In the genomic region with DNA sequence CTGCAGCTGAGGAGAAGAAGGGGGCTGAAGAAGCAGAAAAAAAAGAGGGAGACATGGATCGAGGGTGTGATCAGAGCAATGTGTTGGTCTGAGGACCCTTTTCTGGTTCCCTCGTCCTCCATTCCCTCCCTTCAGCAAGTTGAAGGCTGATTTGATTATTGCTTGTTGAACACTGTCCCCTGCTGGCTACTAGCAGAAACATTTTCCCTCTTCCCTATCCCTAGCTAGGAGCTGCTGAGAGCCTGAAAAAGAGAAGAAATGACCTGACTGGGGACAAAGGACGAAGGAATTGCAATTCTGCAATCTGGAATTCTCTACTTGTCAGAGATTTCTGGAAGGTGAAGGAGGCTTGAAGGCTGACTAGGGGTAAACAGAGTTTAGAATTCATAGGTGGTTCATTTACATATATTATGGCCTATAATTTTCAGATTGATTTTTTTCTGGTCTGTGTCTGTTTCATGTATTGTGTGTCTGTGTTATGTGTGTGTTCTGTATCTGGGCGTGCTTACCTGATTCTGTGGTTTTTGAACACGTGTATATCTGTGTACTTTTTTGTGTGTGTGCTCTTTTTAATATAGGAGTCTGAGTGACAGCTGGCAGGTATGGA, we compare ENCODE assay signal across 8 cellular contexts. TPM values are rescaled to one million over a fixed set of nuclear protein-coding genes. Genes with fewer than 3 reads are reported as not detected.
DNase-seq lines count a peak whose midpoint lies in the region; ATAC-seq, FAIRE-seq and TF ChIP-seq lines count a peak whose summit lies in the region.

No MANE protein-coding gene starts in this region.

- peak; percentile 99 for TF ChIP-seq CTCF in 22Rv1 (IDR thresholded peaks at IDR 0.05)

- no peaks in the 10 kb centered on the region for H3K79me1 ChIP-seq in trophoblast cell (ENCODE audit: low read length)

- no CpG with 5 or more reads among the region's 5 CpGs for WGBS in trophoblast cell (ENCODE audit: extremely low coverage, insufficient coverage, insufficient read length)

- no peak overlapping the region for H3K4me3 ChIP-seq in trophoblast cell (ENCODE audit: low read depth, low read length)

- H3K18ac ChIP-seq in trophoblast cell (ENCODE audit: low read length): no peak overlapping the region

- H3K14ac ChIP-seq in trophoblast cell (ENCODE audit: low read length): no peak overlapping the region

- H3K27ac ChIP-seq in 22Rv1 (no peak overlapping the region), trophoblast cell (ENCODE audit: low read depth, low read length) (no peak overlapping the region)

- H3K79me2 ChIP-seq in trophoblast cell (ENCODE audit: control insufficient read depth, insufficient read depth, low read length, poor library complexity): no peaks in the 10 kb centered on the region

- ATAC-seq in HG03565 (IDR thresholded peaks at IDR 0.05; ENCODE audit: unreplicated experiment) (peak; percentile 46), left cardiac atrium (peak; percentile 86 to 90)

- H3K27me3 ChIP-seq in trophoblast cell (ENCODE audit: insufficient read depth, low read length): no peaks in the 10 kb centered on the region

- H2BK12ac ChIP-seq in trophoblast cell (ENCODE audit: low read length): no peak overlapping the region

- no peaks in the 10 kb centered on the region for H3K9me3 ChIP-seq in trophoblast cell (ENCODE audit: insufficient read depth, low read depth, low read length)

- no peaks in the 10 kb centered on the region for H3K36me3 ChIP-seq in trophoblast cell (ENCODE audit: control insufficient read depth in 1 of 2, insufficient read depth in 2 of 2, low read length in 2 of 2)

- no peak overlapping the region for H3K4me2 ChIP-seq in trophoblast cell (ENCODE audit: low read length)

- peaks cover 4 to 6% of the 10 kb centered on the region in 2 experiments for H3K4me1 ChIP-seq in trophoblast cell (ENCODE audit: control insufficient read depth in 1 of 2, insufficient read depth in 2 of 2, low read length in 2 of 2)

- peak; percentile 78 for DNase-seq in NCI-H748 (lab: John Stamatoyannopoulos, UW; ENCODE audit: unreplicated experiment)
- peak; percentile 19 for DNase-seq in amniotic stem cell (lab: John Stamatoyannopoulos, UW)
- no peak for DNase-seq in left cardiac atrium
- peak; percentile 16 to 65 for DNase-seq in trophoblast cell
- no peak for DNase-seq in effector CD4-positive, alpha-beta T cell

- H4K12ac ChIP-seq in trophoblast cell (ENCODE audit: low read depth, low read length): no peak overlapping the region

- no peak overlapping the region for H2AFZ ChIP-seq in trophoblast cell (ENCODE audit: insufficient read depth, low read length, poor library complexity)

- no peak overlapping the region for H2AK5ac ChIP-seq in trophoblast cell (ENCODE audit: low read length)

- no peak overlapping the region for H3K4ac ChIP-seq in trophoblast cell (ENCODE audit: low read depth, low read length)

- peak; percentile 66 for FAIRE-seq in G401.6 (lab: Jason Lieb, UNC)

- H3K9ac ChIP-seq in trophoblast cell (ENCODE audit: low read length): no peak overlapping the region

- H4K8ac ChIP-seq in trophoblast cell (ENCODE audit: low read depth, low read length): no peak overlapping the region

- intact Hi-C loops in left cardiac atrium (cut with DNase I): loop anchor here (5.0 to 10.0 kb wide), 2 partner anchors 184 to 292 kb away; a partner anchor contains a TSS

- no peak overlapping the region for H4K91ac ChIP-seq in trophoblast cell (ENCODE audit: low read depth, low read length)

- H2BK5ac ChIP-seq in trophoblast cell (ENCODE audit: low read depth, low read length, poor library complexity): no peak overlapping the region

- H3K23ac ChIP-seq in trophoblast cell (ENCODE audit: low read length): no peak overlapping the region

- no peak overlapping the region for H2BK120ac ChIP-seq in trophoblast cell (ENCODE audit: insufficient read depth, low read length, poor library complexity)

RNA-seq across cellular contexts. Expression of a gene that starts 9.8 kb away (rescaled TPM):
- total RNA-seq in left cardiac atrium: under 1 TPM in 1 of 2 donors, not detected in 1; 0.10 TPM
- 0.51 and 0.62 TPM in 2 replicates for polyA plus RNA-seq in trophoblast cell (2013)

RNA-seq across cellular contexts. Expression of a gene that starts 23.7 kb away (rescaled TPM):
- 1 to 10 TPM; 4.1 to 5.1 TPM for total RNA-seq in left cardiac atrium
- 22.6 and 23.1 TPM in 2 replicates for polyA plus RNA-seq in trophoblast cell (2013)

RNA-seq across cellular contexts. Expression of a gene that starts 33.4 kb away (rescaled TPM):
- 10 to 100 TPM; 57.4 to 70.2 TPM for total RNA-seq in left cardiac atrium
- polyA plus RNA-seq in trophoblast cell (2013): 106 and 117 TPM in 2 replicates

RNA-seq across cellular contexts. Expression of a gene that starts 33.6 kb away (rescaled TPM):
- 100 to 1,000 TPM; 108 to 147 TPM for total RNA-seq in left cardiac atrium
- polyA plus RNA-seq in trophoblast cell (2013): 176 and 178 TPM in 2 replicates

Comparison
In these comparisons a context has a peak if more than half of its experiments do, and no peak if none do; other contexts are left out.
1. DNase-seq: peak in NCI-H748 (single experiment), amniotic stem cell (single experiment) and trophoblast cell (2 of 2); none in left cardiac atrium (single experiment) and effector CD4-positive, alpha-beta T cell (single experiment).